8 cellular contexts compared by ENCODE assay signal in the genomic region with DNA sequence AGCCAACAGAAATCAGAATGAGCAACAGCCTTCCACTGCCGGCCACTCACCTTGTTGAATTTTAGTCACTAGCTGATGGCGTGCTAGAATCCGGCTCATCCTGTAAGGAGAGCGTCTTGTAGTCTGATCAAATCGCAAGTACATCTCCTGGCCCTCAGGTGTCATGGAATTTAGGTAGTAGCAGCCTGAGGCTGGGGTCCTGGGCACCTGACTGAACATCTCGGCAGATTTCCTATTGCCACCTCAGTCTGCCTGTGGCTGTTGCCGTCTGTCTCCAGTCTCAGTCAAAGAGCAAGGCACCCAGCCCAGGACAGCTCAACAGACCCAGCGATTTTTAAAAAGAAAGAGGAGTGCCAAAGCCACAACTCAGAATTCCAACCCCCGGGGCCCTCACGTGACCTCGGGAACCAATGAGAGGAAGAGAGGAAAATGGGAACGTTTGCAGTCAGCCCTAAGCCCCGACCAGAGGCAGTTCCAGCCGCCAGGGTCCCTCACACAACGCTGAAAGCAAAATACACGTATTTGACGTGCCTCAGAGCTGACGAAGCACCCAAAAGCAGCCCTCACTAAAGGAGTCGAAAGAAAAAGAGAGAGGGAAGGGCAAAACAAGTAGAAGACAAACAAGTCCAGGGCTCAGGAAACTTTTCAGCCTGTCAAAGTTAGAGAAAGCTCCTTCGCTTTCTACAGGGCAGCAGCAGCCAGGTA. TPM values are rescaled to one million over a fixed set of nuclear protein-coding genes. Genes with fewer than 3 reads are reported as not detected.
DNase-seq lines count a peak whose midpoint lies in the region; ATAC-seq and TF ChIP-seq lines count a peak whose summit lies in the region.

A gene with protein sequence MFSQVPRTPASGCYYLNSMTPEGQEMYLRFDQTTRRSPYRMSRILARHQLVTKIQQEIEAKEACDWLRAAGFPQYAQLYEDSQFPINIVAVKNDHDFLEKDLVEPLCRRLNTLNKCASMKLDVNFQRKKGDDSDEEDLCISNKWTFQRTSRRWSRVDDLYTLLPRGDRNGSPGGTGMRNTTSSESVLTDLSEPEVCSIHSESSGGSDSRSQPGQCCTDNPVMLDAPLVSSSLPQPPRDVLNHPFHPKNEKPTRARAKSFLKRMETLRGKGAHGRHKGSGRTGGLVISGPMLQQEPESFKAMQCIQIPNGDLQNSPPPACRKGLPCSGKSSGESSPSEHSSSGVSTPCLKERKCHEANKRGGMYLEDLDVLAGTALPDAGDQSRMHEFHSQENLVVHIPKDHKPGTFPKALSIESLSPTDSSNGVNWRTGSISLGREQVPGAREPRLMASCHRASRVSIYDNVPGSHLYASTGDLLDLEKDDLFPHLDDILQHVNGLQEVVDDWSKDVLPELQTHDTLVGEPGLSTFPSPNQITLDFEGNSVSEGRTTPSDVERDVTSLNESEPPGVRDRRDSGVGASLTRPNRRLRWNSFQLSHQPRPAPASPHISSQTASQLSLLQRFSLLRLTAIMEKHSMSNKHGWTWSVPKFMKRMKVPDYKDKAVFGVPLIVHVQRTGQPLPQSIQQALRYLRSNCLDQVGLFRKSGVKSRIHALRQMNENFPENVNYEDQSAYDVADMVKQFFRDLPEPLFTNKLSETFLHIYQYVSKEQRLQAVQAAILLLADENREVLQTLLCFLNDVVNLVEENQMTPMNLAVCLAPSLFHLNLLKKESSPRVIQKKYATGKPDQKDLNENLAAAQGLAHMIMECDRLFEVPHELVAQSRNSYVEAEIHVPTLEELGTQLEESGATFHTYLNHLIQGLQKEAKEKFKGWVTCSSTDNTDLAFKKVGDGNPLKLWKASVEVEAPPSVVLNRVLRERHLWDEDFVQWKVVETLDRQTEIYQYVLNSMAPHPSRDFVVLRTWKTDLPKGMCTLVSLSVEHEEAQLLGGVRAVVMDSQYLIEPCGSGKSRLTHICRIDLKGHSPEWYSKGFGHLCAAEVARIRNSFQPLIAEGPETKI (minus strand): TSS at position 336 of the 705 bp plus-strand sequence. CDS start 117 bp downstream, at position 219.

- peak within 1 kb of the TSS; percentile 66 for H3K4me3 Mint-ChIP-seq in activated T-cell treated with anti-CD3 and anti-CD28 coated beads, Interleukin-2, amount 50 U/mL, for 4 hours
- H3K4me3 Mint-ChIP-seq in activated T-helper 2 cell treated with anti-CD3 and anti-CD28 coated beads, Interferon-gamma antibody, Interleukin-2, Interleukin-4, amounts not matched to agents 10 μg/mL and 5 μg/mL and 100 μg/mL, durations not matched to agents 14 hours and 24 hours and 36 hours (ENCODE audit: low read depth), result peak within 1 kb of the TSS; percentile 80
- H3K4me3 Mint-ChIP-seq in natural killer cell, result peak within 1 kb of the TSS; percentile 75

- peak; percentile 92 to 93 for TF ChIP-seq POLR2A in gastroesophageal sphincter (IDR thresholded peaks at IDR 0.05)
- TF ChIP-seq POLR2A in vagina (IDR thresholded peaks at IDR 0.05), result peak in 1 of 2 donors; percentile 88

- H3K27me3 Mint-ChIP-seq in activated T-cell treated with anti-CD3 and anti-CD28 coated beads, Interleukin-2, amount 50 U/mL, for 4 hours (ENCODE audit: low read depth), result peaks cover 46% of the 10 kb centered on the region
- H3K27me3 Mint-ChIP-seq in activated T-helper 2 cell treated with anti-CD3 and anti-CD28 coated beads, Interferon-gamma antibody, Interleukin-2, Interleukin-4, amounts not matched to agents 10 μg/mL and 5 μg/mL and 100 μg/mL, durations not matched to agents 14 hours and 24 hours and 36 hours (ENCODE audit: low read depth), result peaks cover 46% of the 10 kb centered on the region
- H3K27me3 Mint-ChIP-seq in natural killer cell (ENCODE audit: low read depth in 2 of 2), result peaks cover 27 to 37% of the 10 kb centered on the region in 2 donors

- TF ChIP-seq CTCF in gastroesophageal sphincter (IDR thresholded peaks at IDR 0.05) (peak in 3 of 4 experiments; percentile 62 to 78 (median 66)), natural killer cell (IDR thresholded peaks at IDR 0.05) (no peak), vagina (IDR thresholded peaks at IDR 0.05) (peak in 1 of 3 experiments; percentile 37)

- TF ChIP-seq EP300 in gastroesophageal sphincter (IDR thresholded peaks at IDR 0.05), result no peak

- no peak for DNase-seq in activated T-cell treated with anti-CD3 and anti-CD28 coated beads, Interleukin-2, amount 50 U/mL, for 4 hours
- no peak for DNase-seq in activated T-cell treated with anti-CD3 and anti-CD28 coated beads, Interleukin-2, amount 50 U/mL, for 1 hour
- DNase-seq in HCEC 1CT (peak; percentile 99), NCI-H146 (lab: John Stamatoyannopoulos, UW) (peak; percentile 32), natural killer cell (no peak), vagina (ENCODE audit: extremely low spot score in 2 of 2) (peak in 1 of 2 donors; percentile 97)
- DNase-seq in activated T-helper 2 cell treated with anti-CD3 and anti-CD28 coated beads, Interferon-gamma antibody, Interleukin-2, Interleukin-4, amounts not matched to agents 10 μg/mL and 5 μg/mL and 100 μg/mL, durations not matched to agents 14 hours and 24 hours and 36 hours (ENCODE audit: low spot score), result peak; percentile 8

- H3K9me3 Mint-ChIP-seq in activated T-cell treated with anti-CD3 and anti-CD28 coated beads, Interleukin-2, amount 50 U/mL, for 4 hours, result no peaks in the 10 kb centered on the region
- H3K9me3 Mint-ChIP-seq in activated T-helper 2 cell treated with anti-CD3 and anti-CD28 coated beads, Interferon-gamma antibody, Interleukin-2, Interleukin-4, amounts not matched to agents 10 μg/mL and 5 μg/mL and 100 μg/mL, durations not matched to agents 14 hours and 24 hours and 36 hours, result no peaks in the 10 kb centered on the region
- H3K9me3 Mint-ChIP-seq in natural killer cell, result peaks cover 0 to 2% of the 10 kb centered on the region in 2 donors

- H3K36me3 ChIP-seq in gastroesophageal sphincter (no peaks in the 10 kb centered on the region), vagina (no peaks in the 10 kb centered on the region)

- peak; percentile 18 to 58 for ATAC-seq in activated T-cell treated with anti-CD3 and anti-CD28 coated beads, Interleukin-2, amount 50 U/mL, for 4 hours
- ATAC-seq in gastroesophageal sphincter, result peak; percentile 97
- no peak for ATAC-seq in natural killer cell

- H3K27me3 ChIP-seq in gastroesophageal sphincter (no peaks in the 10 kb centered on the region), vagina (no peaks in the 10 kb centered on the region)

- H3K27ac ChIP-seq in gastroesophageal sphincter (peak within 1 kb of the TSS; percentile 89 to 96 (median 91)), vagina (peak within 1 kb of the TSS; percentile 79)

- WGBS in gastroesophageal sphincter (ENCODE audit: low coverage in 1 of 2), 2 donors, result 0% methylated on average over 5 to 14 of the region's 20 CpGs

- no peak within 1 kb of the TSS for H3K27ac Mint-ChIP-seq in activated T-helper 2 cell treated with anti-CD3 and anti-CD28 coated beads, Interferon-gamma antibody, Interleukin-2, Interleukin-4, amounts not matched to agents 10 μg/mL and 5 μg/mL and 100 μg/mL, durations not matched to agents 14 hours and 24 hours and 36 hours
- peak within 1 kb of the TSS in 1 of 2 donors; percentile 6 for H3K27ac Mint-ChIP-seq in natural killer cell

- H3K9me3 ChIP-seq in gastroesophageal sphincter (no peaks in the 10 kb centered on the region), vagina (no peaks in the 10 kb centered on the region)

- peaks cover 8 to 73% (median 15%) of the 10 kb centered on the region in 3 donors for H3K4me1 ChIP-seq in gastroesophageal sphincter
- peaks cover 14% of the 10 kb centered on the region for H3K4me1 ChIP-seq in vagina

- intact Hi-C loops in activated T-helper 2 cell treated with anti-CD3 and anti-CD28 coated beads, Interferon-gamma antibody, Interleukin-2, Interleukin-4, amounts not matched to agents 10 μg/mL and 5 μg/mL and 100 μg/mL, durations not matched to agents 14 hours and 24 hours and 36 hours (cut with micrococcal nuclease), result no loop called here
- intact Hi-C loops in natural killer cell (cut with micrococcal nuclease), result no loop called here
- intact Hi-C loops in vagina (cut with DNase I), result no loop called here

- H3K4me3 ChIP-seq in gastroesophageal sphincter, result peak within 1 kb of the TSS; percentile 59 to 97
- H3K4me3 ChIP-seq in vagina, result peak within 1 kb of the TSS; percentile 58 to 73

- H3K4me1 Mint-ChIP-seq in activated T-cell treated with anti-CD3 and anti-CD28 coated beads, Interleukin-2, amount 50 U/mL, for 4 hours (ENCODE audit: low read depth), result peaks cover 15% of the 10 kb centered on the region
- H3K4me1 Mint-ChIP-seq in activated T-helper 2 cell treated with anti-CD3 and anti-CD28 coated beads, Interferon-gamma antibody, Interleukin-2, Interleukin-4, amounts not matched to agents 10 μg/mL and 5 μg/mL and 100 μg/mL, durations not matched to agents 14 hours and 24 hours and 36 hours (ENCODE audit: low read depth), result peaks cover 16% of the 10 kb centered on the region
- peaks cover 17 to 18% of the 10 kb centered on the region in 2 donors for H3K4me1 Mint-ChIP-seq in natural killer cell

- H3K36me3 Mint-ChIP-seq in activated T-cell treated with anti-CD3 and anti-CD28 coated beads, Interleukin-2, amount 50 U/mL, for 4 hours (ENCODE audit: insufficient read depth), result no peaks in the 10 kb centered on the region
- H3K36me3 Mint-ChIP-seq in activated T-helper 2 cell treated with anti-CD3 and anti-CD28 coated beads, Interferon-gamma antibody, Interleukin-2, Interleukin-4, amounts not matched to agents 10 μg/mL and 5 μg/mL and 100 μg/mL, durations not matched to agents 14 hours and 24 hours and 36 hours (ENCODE audit: low read depth), result no peaks in the 10 kb centered on the region
- H3K36me3 Mint-ChIP-seq in natural killer cell, result no peaks in the 10 kb centered on the region

RNA-seq across cellular contexts. Expression of the gene that starts here (rescaled TPM):
- under 1 TPM; 0.05 to 0.15 (median 0.14) TPM for total RNA-seq in activated T-cell treated with anti-CD3 and anti-CD28 coated beads, Interleukin-2, amount 50 U/mL, for 4 hours
- total RNA-seq in activated T-helper 2 cell treated with anti-CD3 and anti-CD28 coated beads, Interferon-gamma antibody, Interleukin-2, Interleukin-4, amounts not matched to agents 10 μg/mL and 5 μg/mL and 100 μg/mL, durations not matched to agents 14 hours and 24 hours and 36 hours, result 1.5 and 2.0 TPM in 2 replicates
- total RNA-seq in gastroesophageal sphincter (10 to 100 TPM; 46.2 to 63.3 (median 49.3) TPM), natural killer cell (not detected), vagina (33.1 TPM)

Comparison
In these comparisons a context has a peak if more than half of its experiments do, and no peak if none do; other contexts are left out.
1. RNA of the gene that starts here (total RNA-seq): 46.2 to 63.3 TPM in gastroesophageal sphincter and 33.1 TPM in vagina (single experiment); 1.5 to 2.0 TPM in activated T-helper 2 cell treated with anti-CD3 and anti-CD28 coated beads, Interferon-gamma antibody, Interleukin-2, Interleukin-4, amounts not matched to agents 10 μg/mL and 5 μg/mL and 100 μg/mL, durations not matched to agents 14 hours and 24 hours and 36 hours, 0.05 to 0.15 TPM in activated T-cell treated with anti-CD3 and anti-CD28 coated beads, Interleukin-2, amount 50 U/mL, for 4 hours and not detected in natural killer cell; every median in the first group is over 10 times any median in the second.
2. Peak in ATAC-seq in activated T-cell treated with anti-CD3 and anti-CD28 coated beads, Interleukin-2, amount 50 U/mL, for 4 hours; RNA of the gene not detected or under 1 TPM.
3. DNase-seq: peak in HCEC 1CT (single experiment), NCI-H146 (single experiment) and activated T-helper 2 cell treated with anti-CD3 and anti-CD28 coated beads, Interferon-gamma antibody, Interleukin-2, Interleukin-4, amounts not matched to agents 10 μg/mL and 5 μg/mL and 100 μg/mL, durations not matched to agents 14 hours and 24 hours and 36 hours (single experiment); none in activated T-cell treated with anti-CD3 and anti-CD28 coated beads, Interleukin-2, amount 50 U/mL, for 4 hours (single experiment), activated T-cell treated with anti-CD3 and anti-CD28 coated beads, Interleukin-2, amount 50 U/mL, for 1 hour (single experiment) and natural killer cell (single experiment).
4. Peak in every context shown above with its lines, with median percentiles within 50 percentile points of each other: H3K4me3 Mint-ChIP-seq.